8 cellular contexts compared by ENCODE assay signal in genomic region chr22:24432059-24432853, GRCh38. TPM values are rescaled to one million over a fixed set of nuclear protein-coding genes. Genes with fewer than 3 reads are reported as not detected.
A peak's percentile ranks its signal among the peaks of the same experiment; 100 is the strongest.
DNase-seq lines count a peak whose midpoint lies in the region; ATAC-seq and TF ChIP-seq lines count a peak whose summit lies in the region.

No MANE protein-coding gene starts in this region.

- H2AK5ac ChIP-seq in neuronal stem cell (ENCODE audit: low read depth, low read length): no peak overlapping the region

- H3K14ac ChIP-seq in neuronal stem cell (ENCODE audit: low read length): no peak overlapping the region

- H3K4ac ChIP-seq in neuronal stem cell (ENCODE audit: low read length): no peak overlapping the region

- peak in 2 of 7 experiments; percentile 35 to 38 for DNase-seq in CD8-positive, alpha-beta T cell
- DNase-seq in RPMI7951 (ENCODE audit: low read depth) (peak; percentile 63), endodermal cell (no peak), neuronal stem cell (ENCODE audit: low spot score) (no peak), NOMO-1 treated with dmso at 0.1 percent for 144 hours (lab: John Stamatoyannopoulos, UW; ENCODE audit: unreplicated experiment) (no peak), NCI-H2227 treated with DMSO at 0.1 percent for 48 hours (lab: John Stamatoyannopoulos, UW) (no peak)

- H3K27me3 ChIP-seq in CD8-positive, alpha-beta T cell (ENCODE audit: insufficient read depth, low read length): no peaks in the 10 kb centered on the region
- H3K27me3 ChIP-seq in endodermal cell (ENCODE audit: control insufficient read depth, insufficient read depth, low read length, poor library complexity, severe bottlenecking) (no peaks in the 10 kb centered on the region), neuronal stem cell (ENCODE audit: control insufficient read depth in 3 of 3, insufficient read depth in 3 of 3, low read depth in 1 of 3, low read length in 3 of 3) (no peaks in the 10 kb centered on the region)

- intact Hi-C loops in CD8-positive, alpha-beta T cell (cut with DNase I, micrococcal nuclease): no loop called here

- H3K79me1 ChIP-seq in neuronal stem cell (ENCODE audit: low read depth, low read length): peaks cover 5% of the 10 kb centered on the region

- H4K91ac ChIP-seq in neuronal stem cell (ENCODE audit: low read depth, low read length, poor library complexity): no peak overlapping the region

- no peaks in the 10 kb centered on the region for H3K9me3 Mint-ChIP-seq in CD8-positive, alpha-beta T cell
- no peaks in the 10 kb centered on the region for H3K9me3 Mint-ChIP-seq in endodermal cell

- H3K27ac ChIP-seq in CD8-positive, alpha-beta T cell (ENCODE audit: low read depth, low read length): peak overlapping the region; percentile 16
- H3K27ac ChIP-seq in endodermal cell (ENCODE audit: low read depth, low read length): no peak overlapping the region
- H3K27ac ChIP-seq in neuronal stem cell (replicated peaks; ENCODE audit: low read length): no peak overlapping the region

- H3K9me3 ChIP-seq in CD8-positive, alpha-beta T cell (ENCODE audit: low read length): no peaks in the 10 kb centered on the region
- no peaks in the 10 kb centered on the region for H3K9me3 ChIP-seq in endodermal cell (ENCODE audit: control insufficient read depth, low read length)
- no peaks in the 10 kb centered on the region for H3K9me3 ChIP-seq in neuronal stem cell (replicated peaks in 1 of 2; ENCODE audit: control insufficient read depth in 2 of 2, insufficient read depth in 1 of 2, low read depth in 1 of 2, low read length in 2 of 2)

- peaks cover 8% of the 10 kb centered on the region for H3K36me3 ChIP-seq in CD8-positive, alpha-beta T cell (ENCODE audit: insufficient read depth, low read length)
- no peaks in the 10 kb centered on the region for H3K36me3 ChIP-seq in endodermal cell (ENCODE audit: control insufficient read depth, insufficient read depth, low read length)
- H3K36me3 ChIP-seq in neuronal stem cell (replicated peaks in 1 of 2; ENCODE audit: control insufficient read depth in 2 of 2, insufficient read depth in 2 of 2, low read length in 2 of 2): no peaks in the 10 kb centered on the region

- H2BK12ac ChIP-seq in neuronal stem cell (ENCODE audit: low read length): no peak overlapping the region

- H3K23ac ChIP-seq in neuronal stem cell (ENCODE audit: low read depth, low read length, poor library complexity): no peak overlapping the region

- 93% methylated on average over 5 to 17 of the region's 17 CpGs for WGBS in endodermal cell (ENCODE audit: insufficient coverage in 1 of 2, insufficient read length in 1 of 2), 2 experiments
- no CpG with 5 or more reads among the region's 17 CpGs for WGBS in neuronal stem cell (ENCODE audit: extremely low coverage in 2 of 2, insufficient read length in 2 of 2, insufficient replicate concordance in 1 of 2), 2 donors

- no peaks in the 10 kb centered on the region for H3K27me3 Mint-ChIP-seq in CD8-positive, alpha-beta T cell (ENCODE audit: low read depth)
- no peaks in the 10 kb centered on the region for H3K27me3 Mint-ChIP-seq in endodermal cell (ENCODE audit: insufficient read depth)

- no peak for TF ChIP-seq CTCF in CD8-positive, alpha-beta T cell (IDR thresholded peaks at IDR 0.05)
- TF ChIP-seq CTCF in endodermal cell (conservative IDR thresholded peaks at IDR 0.05): peak; percentile 3

- CTCF ChIA-PET in CD8-positive, alpha-beta T cell (lab: Charles Lee): interaction anchor here (2.3 kb wide), 1 partner anchor 70 kb away, joined by 6 read pairs; no protein-coding TSS in a partner anchor

- peaks cover 86% of the 10 kb centered on the region for H3K4me1 Mint-ChIP-seq in CD8-positive, alpha-beta T cell (ENCODE audit: low read depth)
- H3K4me1 Mint-ChIP-seq in endodermal cell: no peaks in the 10 kb centered on the region

- H2BK120ac ChIP-seq in neuronal stem cell (ENCODE audit: low read depth, low read length): no peak overlapping the region

- peaks cover 88% of the 10 kb centered on the region for H3K4me1 ChIP-seq in CD8-positive, alpha-beta T cell (ENCODE audit: insufficient read depth, low read length)
- H3K4me1 ChIP-seq in endodermal cell (ENCODE audit: control insufficient read depth, insufficient read depth, low read length) (no peaks in the 10 kb centered on the region), neuronal stem cell (ENCODE audit: control insufficient read depth in 2 of 2, insufficient read depth in 1 of 2, low read depth in 1 of 2, low read length in 2 of 2) (peaks cover 6 to 19% of the 10 kb centered on the region in 2 donors)

- H4K8ac ChIP-seq in neuronal stem cell (ENCODE audit: low read depth, low read length): no peak overlapping the region

- H2BK15ac ChIP-seq in neuronal stem cell (ENCODE audit: low read length): no peak overlapping the region

- H3K4me3 Mint-ChIP-seq in CD8-positive, alpha-beta T cell: peak overlapping the region; percentile 64
- no peak overlapping the region for H3K4me3 Mint-ChIP-seq in endodermal cell

- H3K4me2 ChIP-seq in neuronal stem cell (ENCODE audit: insufficient read depth, low read length, poor library complexity, severe bottlenecking): no peak overlapping the region

- H2BK5ac ChIP-seq in neuronal stem cell (ENCODE audit: low read length): no peak overlapping the region

- no peak overlapping the region for H3K4me3 ChIP-seq in CD8-positive, alpha-beta T cell (ENCODE audit: low read depth, low read length)
- H3K4me3 ChIP-seq in endodermal cell (ENCODE audit: low read length): no peak overlapping the region
- H3K4me3 ChIP-seq in neuronal stem cell (ENCODE audit: low read length in 2 of 2): no peak overlapping the region

- POLR2A ChIA-PET in CD8-positive, alpha-beta T cell (lab: Charles Lee): interaction anchor here (0.6 to 1.2 kb wide), 3 partner anchors 9 to 33 kb away, joined by 3 to 4 read pairs (median 3); no protein-coding TSS in a partner anchor

- no peak for ATAC-seq in CD8-positive, alpha-beta T cell
- no peak for ATAC-seq in GM19397 (IDR thresholded peaks at IDR 0.05; ENCODE audit: unreplicated experiment)
- no peak for ATAC-seq in GM21367 (IDR thresholded peaks at IDR 0.05; ENCODE audit: unreplicated experiment)

- peak overlapping the region; percentile 76 for H3K18ac ChIP-seq in neuronal stem cell (ENCODE audit: low read length)

- H3K9ac ChIP-seq in endodermal cell (ENCODE audit: extremely low read depth, low read length, poor library complexity, severe bottlenecking) (no peak overlapping the region), neuronal stem cell (ENCODE audit: low read depth, low read length, poor library complexity) (no peak overlapping the region)

- H3K36me3 Mint-ChIP-seq in CD8-positive, alpha-beta T cell: peaks cover 46% of the 10 kb centered on the region
- no peaks in the 10 kb centered on the region for H3K36me3 Mint-ChIP-seq in endodermal cell (ENCODE audit: low read depth)

- no peak overlapping the region for H2AFZ ChIP-seq in neuronal stem cell (ENCODE audit: low read length)

- peak overlapping the region; percentile 95 for H3K27ac Mint-ChIP-seq in CD8-positive, alpha-beta T cell
- no peak overlapping the region for H3K27ac Mint-ChIP-seq in endodermal cell

RNA-seq across cellular contexts. Expression of gene ADORA2A, which starts 4.9 kb away (rescaled TPM):
- total RNA-seq in CD8-positive, alpha-beta T cell: 10 to 100 TPM; 15.9 to 17.2 TPM
- 3.7 and 4.2 TPM in 2 replicates for total RNA-seq in RPMI7951 (2014; rRNA removed; shearing (Covaris generic))
- total RNA-seq in endodermal cell: 1 to 10 TPM; 4.1 to 4.7 TPM
- 4.2 TPM for polyA plus RNA-seq in endodermal cell (2013, experiment 1 of 2)
- polyA plus RNA-seq in endodermal cell (2013, experiment 2 of 2): 4.4 TPM
- polyA plus RNA-seq in neuronal stem cell (2013, experiment 1 of 2): 2.9 TPM
- 3.1 TPM for polyA plus RNA-seq in neuronal stem cell (2013, experiment 2 of 2)
